8 cellular contexts compared by ENCODE assay signal in the genomic region with DNA sequence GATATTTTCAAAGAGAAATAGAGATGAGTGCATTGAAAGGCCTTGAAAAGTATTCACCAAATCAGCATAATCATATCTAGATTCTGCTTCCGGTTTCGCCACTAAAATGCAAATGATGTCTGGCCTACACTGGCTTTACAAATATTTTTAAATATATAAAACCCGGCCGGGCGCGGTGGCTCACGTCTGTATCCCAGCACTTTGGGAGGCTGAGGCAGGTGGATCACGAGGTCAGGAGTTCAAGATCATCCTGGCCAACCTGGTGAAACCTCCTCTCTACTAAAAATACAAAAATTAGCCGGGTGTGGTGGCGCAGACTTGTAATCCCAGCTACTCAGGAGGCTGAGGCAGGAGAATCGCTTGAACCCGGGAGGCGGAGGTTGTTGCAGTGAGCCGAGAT. TPM values are rescaled to one million over a fixed set of nuclear protein-coding genes. Genes with fewer than 3 reads are reported as not detected.
A peak's percentile ranks its signal among the peaks of the same experiment; 100 is the strongest.
DNase-seq lines count a peak whose midpoint lies in the region; ATAC-seq and TF ChIP-seq lines count a peak whose summit lies in the region.
"Not testable (repeated sequence)": the region's sequence is repeated elsewhere in the genome, so short reads cannot be mapped to it uniquely, and the experiment has no call there.

No MANE protein-coding gene starts in this region.

- POLR2A ChIA-PET in Panc1 (lab: Charles Lee) = not testable (repeated sequence)

- not testable (repeated sequence) for DNase-seq in Panc1 (ENCODE audit: low read depth, low spot score); activated CD8-positive, alpha-beta memory T cell treated with anti-CD3 and anti-CD28 coated beads, Interleukin-2, amount 10 ng/mL, durations not matched to agents 7 days and 5 days; cardiac muscle cell (ENCODE audit: low read depth in 1 of 2, low spot score in 1 of 2)

- H3K36me3 Mint-ChIP-seq in activated CD8-positive, alpha-beta memory T cell treated with anti-CD3 and anti-CD28 coated beads, Interleukin-2, amount 10 ng/mL, durations not matched to agents 7 days and 5 days = peaks cover 23% of the 10 kb centered on the region
- H3K36me3 Mint-ChIP-seq in brain = peaks cover 12% of the 10 kb centered on the region

- not testable (repeated sequence) for H3K9me3 ChIP-seq in DOHH2 (ENCODE audit: control insufficient read depth, insufficient read depth, low read length); KOPT-K1 (ENCODE audit: insufficient read depth, low read length, poor library complexity, severe bottlenecking); Panc1 (ENCODE audit: control insufficient read depth, insufficient read depth, low read depth, low read length); cardiac muscle cell (ENCODE audit: low read depth); neutrophil; thymus (ENCODE audit: control insufficient read depth)

- not testable (repeated sequence) for H3K27me3 Mint-ChIP-seq in activated CD8-positive, alpha-beta memory T cell treated with anti-CD3 and anti-CD28 coated beads, Interleukin-2, amount 10 ng/mL, durations not matched to agents 7 days and 5 days; brain

- H3K4me1 ChIP-seq in DOHH2 (ENCODE audit: control insufficient read depth, low read length) (peaks cover 60% of the 10 kb centered on the region), Panc1 (ENCODE audit: control insufficient read depth, insufficient read depth, low read length) (peaks cover 21% of the 10 kb centered on the region), cardiac muscle cell (ENCODE audit: low read depth) (peaks cover 19% of the 10 kb centered on the region), neutrophil (ENCODE audit: control insufficient read depth in 1 of 2, insufficient read depth in 1 of 2, low read depth in 1 of 2, low read length in 1 of 2) (peaks cover 78 to 82% of the 10 kb centered on the region in 2 experiments), thymus (ENCODE audit: control insufficient read depth, insufficient read depth, low read length) (peaks cover 15% of the 10 kb centered on the region)

- H3K27me3 ChIP-seq in DOHH2 (ENCODE audit: control insufficient read depth, low read length); Panc1 (ENCODE audit: control insufficient read depth, insufficient read depth, low read length); cardiac muscle cell; neutrophil; thymus (ENCODE audit: control insufficient read depth, insufficient read depth): not testable (repeated sequence)

- H3K4me3 ChIP-seq in DOHH2 (ENCODE audit: low read length) (peak overlapping the region; percentile 83), Panc1 (ENCODE audit: low read depth in 2 of 2, low read length in 2 of 2) (peak overlapping the region; percentile 72 to 85), neutrophil (ENCODE audit: low read depth in 1 of 2, low read length in 1 of 2) (peak overlapping the region; percentile 95 to 99), thymus (ENCODE audit: low read length) (peak overlapping the region; percentile 96)
- not testable (repeated sequence) for H3K4me3 ChIP-seq in cardiac muscle cell

- not testable (repeated sequence) for H3K9me3 Mint-ChIP-seq in activated CD8-positive, alpha-beta memory T cell treated with anti-CD3 and anti-CD28 coated beads, Interleukin-2, amount 10 ng/mL, durations not matched to agents 7 days and 5 days (ENCODE audit: low read depth); brain

- peaks cover 24% of the 10 kb centered on the region for H3F3A ChIP-seq in DOHH2 (ENCODE audit: control insufficient read depth, insufficient read depth)

- not testable (repeated sequence) for TF ChIP-seq CTCF in DOHH2 (IDR thresholded peaks at IDR 0.05; ENCODE audit: low read depth, low read length, poor library complexity, severe bottlenecking); Panc1 (IDR thresholded peaks at IDR 0.05); brain (conservative IDR thresholded peaks at IDR 0.05); cardiac muscle cell (IDR thresholded peaks at IDR 0.05; ENCODE audit: low read depth, low read length); neutrophil (IDR thresholded peaks at IDR 0.05)

- in situ Hi-C loops in Panc1 (cut with HindIII; ENCODE audit: low pct_unique_long_range_greater_than_20kb, low sequenced_read_pairs) = not testable (repeated sequence)

- peak overlapping the region; percentile 100 for H3K4me3 Mint-ChIP-seq in activated CD8-positive, alpha-beta memory T cell treated with anti-CD3 and anti-CD28 coated beads, Interleukin-2, amount 10 ng/mL, durations not matched to agents 7 days and 5 days
- peak overlapping the region in 4 of 5 experiments; percentile 60 to 94 (median 66) for H3K4me3 Mint-ChIP-seq in brain

- H3K36me3 ChIP-seq in DOHH2 (ENCODE audit: control insufficient read depth, low read length) = peaks cover 30% of the 10 kb centered on the region
- H3K36me3 ChIP-seq in KOPT-K1 (ENCODE audit: insufficient read depth, low read length); Panc1 (ENCODE audit: control insufficient read depth, insufficient read depth, low read length); cardiac muscle cell; neutrophil; thymus (ENCODE audit: control insufficient read depth, insufficient read depth): not testable (repeated sequence)

- H3K27ac ChIP-seq in DOHH2 (ENCODE audit: low read depth, low read length) = peak overlapping the region; percentile 83
- H3K27ac ChIP-seq in KOPT-K1 (ENCODE audit: low read depth, low read length, poor library complexity, severe bottlenecking) = peak overlapping the region; percentile 60
- H3K27ac ChIP-seq in Panc1 (ENCODE audit: low read length) = 0 out of 2 replicates have a peak overlapping the region, but pooled peaks have one; percentile 9
- H3K27ac ChIP-seq in cardiac muscle cell = peak overlapping the region; percentile 83
- H3K27ac ChIP-seq in neutrophil = peak overlapping the region; percentile 95
- H3K27ac ChIP-seq in thymus (ENCODE audit: low read depth) = peak overlapping the region; percentile 70

- H3K4me2 ChIP-seq in DOHH2 (ENCODE audit: low read length) = peak overlapping the region; percentile 96

- BruUV-seq in Panc1 (replicated peaks; lab: Mats Ljungman, UMichigan) = not testable (repeated sequence)

- CTCF ChIA-PET in Panc1 (lab: Charles Lee) = not testable (repeated sequence)
- CTCF ChIA-PET in activated CD8-positive, alpha-beta memory T cell treated with anti-CD3 and anti-CD28 coated beads, Interleukin-2, amount 10 ng/mL, durations not matched to agents 7 days and 5 days (lab: Charles Lee) = interaction anchor here (0.9 to 11.4 kb wide), 5 partner anchors 8 to 92 kb away, joined by 3 to 198 read pairs (median 6); no protein-coding TSS in a partner anchor

- intact Hi-C loops in Panc1 (cut with micrococcal nuclease; ENCODE audit: unreplicated experiment) = not testable (repeated sequence)

- H4K20me1 ChIP-seq in DOHH2 (ENCODE audit: control insufficient read depth, insufficient read depth, low read depth, low read length) = not testable (repeated sequence)

- WGBS in thymus = 53% methylated on average over 14 of the region's 14 CpGs

- peaks cover 65% of the 10 kb centered on the region for H3K79me2 ChIP-seq in DOHH2 (ENCODE audit: control insufficient read depth, low read length)

- H3K9me2 ChIP-seq in DOHH2 (replicated peaks; ENCODE audit: control insufficient read depth, low read length) = not testable (repeated sequence)

- not testable (repeated sequence) for ATAC-seq in Panc1; activated CD8-positive, alpha-beta memory T cell treated with anti-CD3 and anti-CD28 coated beads, Interleukin-2, amount 10 ng/mL, durations not matched to agents 7 days and 5 days

- H3K4me1 Mint-ChIP-seq in activated CD8-positive, alpha-beta memory T cell treated with anti-CD3 and anti-CD28 coated beads, Interleukin-2, amount 10 ng/mL, durations not matched to agents 7 days and 5 days = peaks cover 55% of the 10 kb centered on the region
- H3K4me1 Mint-ChIP-seq in brain = peaks cover 32% of the 10 kb centered on the region

- H3K27ac Mint-ChIP-seq in activated CD8-positive, alpha-beta memory T cell treated with anti-CD3 and anti-CD28 coated beads, Interleukin-2, amount 10 ng/mL, durations not matched to agents 7 days and 5 days = peak overlapping the region; percentile 87
- not testable (repeated sequence) for H3K27ac Mint-ChIP-seq in brain

RNA-seq across cellular contexts. Expression of a gene that starts 1.6 kb away (rescaled TPM):
- 28.6 TPM for total RNA-seq in Panc1 (2021; ENCODE audit: unreplicated experiment)
- 21.0 TPM for polyA plus RNA-seq in Panc1 (2012; ENCODE audit: insufficient read length)
- total RNA-seq in activated CD8-positive, alpha-beta memory T cell treated with anti-CD3 and anti-CD28 coated beads, Interleukin-2, amount 10 ng/mL, durations not matched to agents 7 days and 5 days = 10 to 100 TPM; 52.6 to 58.2 TPM
- polyA plus RNA-seq in brain (ENCODE audit: insufficient read depth, low read depth, low replicate concordance) = 5.8 TPM
- total RNA-seq in cardiac muscle cell = 11.1 and 11.9 TPM in 2 replicates
- polyA plus RNA-seq in cardiac muscle cell = 19.9 and 24.1 TPM in 2 replicates
- 28.5 TPM for polyA plus RNA-seq in thymus

RNA-seq across cellular contexts. Expression of a gene that starts 8.8 kb away (rescaled TPM):
- total RNA-seq in Panc1 (2021; ENCODE audit: unreplicated experiment) = 11.5 TPM
- polyA plus RNA-seq in Panc1 (2012; ENCODE audit: insufficient read length) = 1.0 TPM
- 10 to 100 TPM; 33.7 to 46.3 TPM for total RNA-seq in activated CD8-positive, alpha-beta memory T cell treated with anti-CD3 and anti-CD28 coated beads, Interleukin-2, amount 10 ng/mL, durations not matched to agents 7 days and 5 days
- polyA plus RNA-seq in brain (ENCODE audit: insufficient read depth, low read depth, low replicate concordance) = 0.56 TPM
- total RNA-seq in cardiac muscle cell = 3.2 and 6.3 TPM in 2 replicates
- 4.1 and 6.4 TPM in 2 replicates for polyA plus RNA-seq in cardiac muscle cell
- polyA plus RNA-seq in thymus = 1.1 TPM

Comparison
In these comparisons a context has a peak if more than half of its experiments do, and no peak if none do; other contexts are left out.
1. H3K27ac ChIP-seq: peak in every context shown above with its lines; median percentile 95 in neutrophil; 83 in DOHH2; 83 in cardiac muscle cell; 70 in thymus; 60 in KOPT-K1; 9 in Panc1.